In the genomic region with DNA sequence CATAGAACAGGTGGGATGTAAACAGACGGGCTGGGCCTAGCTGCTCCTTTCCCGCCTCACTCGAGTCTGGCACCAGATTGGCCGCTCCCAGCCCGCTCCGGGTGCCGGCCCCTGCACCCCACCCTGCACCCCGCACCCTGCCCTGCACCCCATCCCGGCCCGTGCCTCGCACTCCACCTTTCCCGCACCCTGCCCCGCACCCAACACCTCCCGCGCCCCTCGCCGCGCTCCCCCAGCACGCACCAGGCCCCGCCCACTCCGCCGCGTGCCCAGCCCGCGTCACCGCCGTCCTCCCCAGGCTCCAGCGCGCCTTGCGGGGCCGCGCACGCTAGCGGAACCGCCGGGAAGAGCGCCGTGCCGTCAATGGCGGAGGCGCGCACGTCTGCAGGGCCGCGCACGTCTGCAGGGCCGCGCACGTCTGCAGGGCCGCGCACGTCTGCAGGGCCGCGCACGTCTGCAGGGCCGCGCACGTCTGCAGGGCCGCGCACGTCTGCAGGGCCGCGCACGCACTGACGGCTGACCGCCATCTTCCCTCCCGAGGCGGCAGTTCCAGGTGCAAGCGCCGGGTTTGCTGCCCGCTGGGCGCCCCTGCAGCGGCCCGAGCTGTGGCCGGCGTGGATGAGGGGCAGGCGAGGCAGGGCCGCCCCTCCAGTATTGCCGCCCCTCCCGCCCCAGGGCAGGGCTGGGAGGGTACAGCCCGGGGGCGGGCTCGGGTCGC, we compare ENCODE assay signal across 8 cellular contexts. TPM values are rescaled to one million over a fixed set of nuclear protein-coding genes. Genes with fewer than 3 reads are reported as not detected.
DNase-seq lines count a peak whose midpoint lies in the region; ATAC-seq, FAIRE-seq and TF ChIP-seq lines count a peak whose summit lies in the region.

A gene (plus strand): TSS at position 503 of the 718 bp plus-strand sequence. CDS start 347 bp downstream, outside the sequence.

- peaks cover 19% of the 10 kb centered on the region for H3K36me3 Mint-ChIP-seq in activated naive CD8-positive, alpha-beta T cell treated with anti-CD3 and anti-CD28 coated beads, Interleukin-2, amount 10 ng/mL, durations not matched to agents 7 days and 5 days

- H3K9ac ChIP-seq in SU-DHL-6 (ENCODE audit: low read length) = peak within 1 kb of the TSS; percentile 92

- peak within 1 kb of the TSS; percentile 53 for H3K4me2 ChIP-seq in SU-DHL-6 (ENCODE audit: low read depth, low read length, poor library complexity, severe bottlenecking)

- peak within 1 kb of the TSS; percentile 93 for H3K4me3 ChIP-seq in GM12864 (ENCODE audit: low read depth, low read length)
- H3K4me3 ChIP-seq in SU-DHL-6 (ENCODE audit: insufficient read depth, low read length, poor library complexity, severe bottlenecking) = peak within 1 kb of the TSS; percentile 75
- H3K4me3 ChIP-seq in pancreas = peak within 1 kb of the TSS; percentile 59 to 79 (median 64)
- peak within 1 kb of the TSS; percentile 6 to 96 (median 78) for H3K4me3 ChIP-seq in thyroid gland (replicated peaks in 1 of 3)

- peaks cover 4% of the 10 kb centered on the region; the same call in 1 of the 2 replicates for H4K20me1 ChIP-seq in SU-DHL-6 (ENCODE audit: low read depth, low read length)

- H3K4me1 ChIP-seq in pancreas = peaks cover 11 to 30% (median 11%) of the 10 kb centered on the region in 3 donors
- peaks cover 16 to 19% of the 10 kb centered on the region in 2 donors for H3K4me1 ChIP-seq in thyroid gland

- H3K9me3 ChIP-seq in SU-DHL-6 (ENCODE audit: insufficient read depth, low read length) (no peaks in the 10 kb centered on the region), pancreas (no peaks in the 10 kb centered on the region), thyroid gland (no peaks in the 10 kb centered on the region)

- peak; percentile 7 for TF ChIP-seq CTCF in GM12864 (IDR thresholded peaks at IDR 0.05; ENCODE audit: low read depth, low read length, missing control alignments)
- no peak for TF ChIP-seq CTCF in SU-DHL-6 (IDR thresholded peaks at IDR 0.05; ENCODE audit: insufficient read depth, low read length, poor library complexity, severe bottlenecking)
- peak in 1 of 4 donors; percentile 7 for TF ChIP-seq CTCF in pancreas (IDR thresholded peaks at IDR 0.05)
- TF ChIP-seq CTCF in thyroid gland (IDR thresholded peaks at IDR 0.05) = no peak

- no peaks in the 10 kb centered on the region for H3K9me2 ChIP-seq in SU-DHL-6 (replicated peaks; ENCODE audit: insufficient read depth, low read length)

- H3K27ac Mint-ChIP-seq in activated naive CD8-positive, alpha-beta T cell treated with anti-CD3 and anti-CD28 coated beads, Interleukin-2, amount 10 ng/mL, durations not matched to agents 7 days and 5 days = peak within 1 kb of the TSS; percentile 97

- H3F3A ChIP-seq in SU-DHL-6 (ENCODE audit: insufficient read depth) = peaks cover 9% of the 10 kb centered on the region

- H3K27me3 ChIP-seq in SU-DHL-6 (ENCODE audit: low read length) (no peaks in the 10 kb centered on the region), pancreas (no peaks in the 10 kb centered on the region), thyroid gland (no peaks in the 10 kb centered on the region)

- peaks cover 5% of the 10 kb centered on the region for H3K27me3 Mint-ChIP-seq in activated naive CD8-positive, alpha-beta T cell treated with anti-CD3 and anti-CD28 coated beads, Interleukin-2, amount 10 ng/mL, durations not matched to agents 7 days and 5 days

- peaks cover 28% of the 10 kb centered on the region for H3K4me1 Mint-ChIP-seq in activated naive CD8-positive, alpha-beta T cell treated with anti-CD3 and anti-CD28 coated beads, Interleukin-2, amount 10 ng/mL, durations not matched to agents 7 days and 5 days

- H3K9me3 Mint-ChIP-seq in activated naive CD8-positive, alpha-beta T cell treated with anti-CD3 and anti-CD28 coated beads, Interleukin-2, amount 10 ng/mL, durations not matched to agents 7 days and 5 days = no peaks in the 10 kb centered on the region

- H3K36me3 ChIP-seq in SU-DHL-6 (ENCODE audit: low read length) (no peaks in the 10 kb centered on the region), pancreas (no peaks in the 10 kb centered on the region), thyroid gland (no peaks in the 10 kb centered on the region)

- H3K79me2 ChIP-seq in SU-DHL-6 (ENCODE audit: insufficient read depth, low read length) = peaks cover 45% of the 10 kb centered on the region

- WGBS in pancreas, 2 donors = 1% methylated on average over 19 to 84 of the region's 84 CpGs
- WGBS in thyroid gland, 2 donors = 8 to 11% methylated on average over 4 to 37 of the region's 84 CpGs

- POLR2A ChIA-PET in activated naive CD8-positive, alpha-beta T cell treated with anti-CD3 and anti-CD28 coated beads, Interleukin-2, amount 10 ng/mL, durations not matched to agents 7 days and 5 days (lab: Charles Lee) = interaction anchor here (1.6 to 1.7 kb wide), 2 partner anchors 13 to 245 kb away, joined by 4 to 10 read pairs; no protein-coding TSS in a partner anchor

- DNase-seq in GM12864 (ENCODE audit: low read depth) (peak; percentile 79), NCI-H1417 (lab: John Stamatoyannopoulos, UW) (peak; percentile 96 to 97 (median 97)), Right ventricle myocardium inferior (ENCODE audit: missing footprints) (peak; percentile 95), pancreas (peak; percentile 88 to 96 (median 93)), thyroid gland (peak; percentile 86)
- DNase-seq in activated naive CD8-positive, alpha-beta T cell treated with anti-CD3 and anti-CD28 coated beads, Interleukin-2, amount 10 ng/mL, durations not matched to agents 7 days and 5 days = peak; percentile 97

- intact Hi-C loops in Right ventricle myocardium inferior (cut with DNase I) = no loop called here
- intact Hi-C loops in pancreas (cut with DNase I) = loop anchor here in 2 of 3 donors (10.0 kb wide), 2 partner anchors 124 to 134 kb away; a partner anchor contains a TSS
- intact Hi-C loops in thyroid gland (cut with DNase I) = no loop called here

- H3K27ac ChIP-seq in SU-DHL-6 (ENCODE audit: low read depth, low read length) (peak within 1 kb of the TSS; percentile 76), pancreas (peak within 1 kb of the TSS; percentile 78 to 94 (median 89)), thyroid gland (peak within 1 kb of the TSS; percentile 75 to 91 (median 91))

- no peak for FAIRE-seq in pancreas (lab: Jason Lieb, UNC)

- TF ChIP-seq POLR2A in thyroid gland (IDR thresholded peaks at IDR 0.05) = peak in 1 of 2 donors; percentile 74

- ATAC-seq in HG02678 (IDR thresholded peaks at IDR 0.05; ENCODE audit: unreplicated experiment) (peak; percentile 84), Right ventricle myocardium inferior (peak; percentile 97), pancreas (peak; percentile 92 to 95 (median 94))
- peak; percentile 80 for ATAC-seq in activated naive CD8-positive, alpha-beta T cell treated with anti-CD3 and anti-CD28 coated beads, Interleukin-2, amount 10 ng/mL, durations not matched to agents 7 days and 5 days (ENCODE audit: low read depth)

- peak within 1 kb of the TSS; percentile 98 for H2AFZ ChIP-seq in SU-DHL-6 (ENCODE audit: low read depth, low read length, severe bottlenecking)

- peak within 1 kb of the TSS; percentile 88 for H3K4me3 Mint-ChIP-seq in activated naive CD8-positive, alpha-beta T cell treated with anti-CD3 and anti-CD28 coated beads, Interleukin-2, amount 10 ng/mL, durations not matched to agents 7 days and 5 days

RNA-seq across cellular contexts. Expression of the gene that starts here (rescaled TPM):
- total RNA-seq in activated naive CD8-positive, alpha-beta T cell treated with anti-CD3 and anti-CD28 coated beads, Interleukin-2, amount 10 ng/mL, durations not matched to agents 7 days and 5 days = 10 to 100 TPM; 51.7 to 52.1 TPM
- total RNA-seq in Right ventricle myocardium inferior (49.7 TPM), pancreas (10 to 100 TPM; 20.2 to 36.1 (median 24.5) TPM), thyroid gland (10 to 100 TPM; 50.3 to 75.0 (median 64.0) TPM)
- 10 to 100 TPM; 12.1 to 17.8 TPM for polyA plus RNA-seq in pancreas

Comparison
In these comparisons a context has a peak if more than half of its experiments do, and no peak if none do; other contexts are left out.
1. Peak in every context shown above with its lines: DNase-seq, ATAC-seq, H3K4me3 ChIP-seq and H3K27ac ChIP-seq.
2. intact Hi-C loops: an anchor here in pancreas (10.0 kb wide); none called in Right ventricle myocardium inferior and thyroid gland.